ENCODE assay signal across 18 cellular contexts in the genomic region with DNA sequence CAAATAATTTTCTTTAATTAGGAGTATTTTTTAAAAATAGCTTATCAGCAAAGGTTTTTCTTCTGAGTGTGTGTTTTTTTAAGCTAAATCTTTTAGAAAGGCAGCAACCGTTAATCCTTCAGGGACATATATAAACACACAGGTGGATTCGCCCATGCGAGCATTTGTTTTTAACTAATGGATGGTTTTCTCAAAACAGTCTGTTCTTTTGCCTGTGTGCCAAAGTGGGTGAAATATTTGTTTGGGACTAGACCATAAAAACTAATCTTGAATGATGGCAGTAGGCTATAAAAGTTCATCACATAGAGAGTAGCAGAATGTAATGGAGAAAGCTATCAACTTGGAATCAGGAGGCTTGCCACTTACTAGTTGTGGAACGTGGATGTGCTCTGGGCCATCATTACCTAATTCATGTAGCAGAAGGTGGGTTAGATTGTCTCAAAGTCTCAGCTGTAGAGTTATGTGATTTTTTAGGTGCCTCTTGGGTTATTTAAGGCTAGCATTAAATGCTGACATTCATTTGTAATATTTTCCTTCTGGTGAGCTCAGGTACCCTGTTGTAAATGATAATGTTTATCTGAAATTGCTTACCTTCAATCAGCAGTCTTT.
"Had no signal": no experiment of that assay in that cellular context is flagged by ENCODE, and none has a peak within 500 bp of the region (broad histone marks: within the 10 kb centered on the region; RNA-seq: fewer than 3 reads in every experiment).

No MANE protein-coding gene starts in this region.

- H3K36me3 ChIP-seq: ascending aorta, colonic mucosa, left lung, tibial artery had no signal

- H3K9me3 ChIP-seq: ascending aorta, colonic mucosa, left lung, tibial artery had no signal

- H3K4me1 ChIP-seq: colonic mucosa had no signal

- H3K4me3 ChIP-seq: ascending aorta, colonic mucosa, left lung, tibial artery had no signal

- ATAC-seq: activated CD4-positive, alpha-beta T cell treated with anti-CD3 and anti-CD28 coated beads for 36 hours; activated T-helper 17 cell treated with anti-CD3 and anti-CD28 coated beads, Interleukin-2, amount 50 U/mL, for 72 hours; left lung; sciatic nerve; stimulated activated memory B cell treated with anti-CD40 and anti-IgM and Interleukin-4, amounts not matched to agents 10 μg/mL and 1 μg/mL and 100 μg/mL, for 72 hours had no signal

- H3K27me3 ChIP-seq: ascending aorta, colonic mucosa, left lung, tibial artery had no signal

- H3K27ac ChIP-seq: ascending aorta, colonic mucosa, left lung, tibial artery had no signal

- DNase-seq: activated CD4-positive, alpha-beta T cell treated with anti-CD3 and anti-CD28 coated beads for 36 hours; activated CD4-positive, alpha-beta T cell treated with anti-CD3 and anti-CD28 coated beads, Interleukin-2, amount 50 U/mL, for 48 hours; activated naive CD4-positive, alpha-beta T cell treated with Interleukin-2 at 50 U/mL for 16 hours; activated T-cell treated with anti-CD3 and anti-CD28 coated beads for 4 hours; colonic mucosa; erythroblast; foreskin melanocyte; left lung; midbrain; nephron progenitor cell; nucleus accumbens; stimulated activated CD4-positive, alpha-beta T cell treated with anti-CD3 and anti-CD28 coated beads, Interleukin-4, amount 100 ng/mL, for 4 hours; T-helper 2 cell; tibial artery had no signal
